ENCODE assay signal across 21 cellular contexts in the genomic region with DNA sequence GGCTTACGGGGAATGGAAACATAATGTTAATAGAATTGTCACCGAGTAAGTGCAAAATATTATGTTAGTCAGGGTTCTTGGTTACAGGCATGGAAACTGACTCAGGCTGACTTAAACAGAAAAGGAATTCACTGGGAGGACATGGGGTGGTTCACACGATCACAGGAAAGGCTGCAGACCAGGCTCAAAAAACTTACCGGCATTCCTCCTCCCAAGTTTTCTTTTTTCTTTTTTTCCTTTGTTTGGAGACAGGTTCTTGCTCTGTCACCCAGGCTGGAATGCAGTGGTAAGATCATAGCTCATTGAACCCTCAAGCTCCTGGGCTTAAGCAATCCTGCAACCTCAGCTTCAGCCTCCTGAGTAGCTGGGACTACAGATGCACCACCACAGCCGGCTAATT. TPM values are rescaled to one million over a fixed set of nuclear protein-coding genes. Genes with fewer than 3 reads are reported as not detected.
DNase-seq lines count a peak whose midpoint lies in the region; FAIRE-seq and TF ChIP-seq lines count a peak whose summit lies in the region.
"Had no signal": no experiment of that assay in that cellular context is flagged by ENCODE, and none has a peak within 500 bp of the region (broad histone marks: within the 10 kb centered on the region; RNA-seq: fewer than 3 reads in every experiment).

No MANE protein-coding gene starts in this region.

- no peaks in the 10 kb centered on the region for H3K9me3 Mint-ChIP-seq in astrocyte (ENCODE audit: unreplicated experiment)
- H3K9me3 Mint-ChIP-seq: naive thymus-derived CD4-positive, alpha-beta T cell had no signal

- H3K4me3 Mint-ChIP-seq in astrocyte (ENCODE audit: unreplicated experiment), result no peak overlapping the region
- H3K4me3 Mint-ChIP-seq: activated CD8-positive, alpha-beta memory T cell treated with anti-CD3 and anti-CD28 coated beads, Interleukin-2, amount 10 ng/mL, durations not matched to agents 7 days and 5 days; naive thymus-derived CD4-positive, alpha-beta T cell had no signal

- no peaks in the 10 kb centered on the region for H3K27me3 ChIP-seq in GM23248 (replicated peaks; ENCODE audit: insufficient read depth)
- H3K27me3 ChIP-seq in astrocyte (ENCODE audit: insufficient read depth, low read length), result no peaks in the 10 kb centered on the region
- H3K27me3 ChIP-seq in hepatocyte, result no peaks in the 10 kb centered on the region
- H3K27me3 ChIP-seq: ovary, suprapubic skin, vagina had no signal

- DNase-seq in AG04449 (ENCODE audit: low read depth, low spot score) (peak; percentile 23), GM23248 (peak; percentile 89), astrocyte (ENCODE audit: low read depth) (peak; percentile 67), hepatic stellate cell (ENCODE audit: low spot score) (peak; percentile 57), G401 (ENCODE audit: low spot score) (no peak), RWPE1 (ENCODE audit: low spot score) (no peak), hepatocyte (ENCODE audit: low spot score) (no peak)
- no peak for DNase-seq in activated CD4-positive, alpha-beta T cell treated with anti-CD3 and anti-CD28 coated beads, Interleukin-2, amount 50 U/mL, for 1 hour
- DNase-seq: activated CD4-positive, alpha-beta T cell treated with anti-CD3 and anti-CD28 coated beads for 4 hours; activated CD8-positive, alpha-beta memory T cell treated with anti-CD3 and anti-CD28 coated beads, Interleukin-2, amount 10 ng/mL, durations not matched to agents 7 days and 5 days; DMS 273 treated with DMSO at 0.1 percent for 48 hours; naive thymus-derived CD4-positive, alpha-beta T cell; NCI-H146; NCI-H2171 treated with DMSO at 0.1 percent for 48 hours; NCI-H748 treated with DMSO at 0.1 percent for 48 hours; ovary; Right ventricle myocardium superior had no signal

- 19 to 26% methylated on average over 5 of the region's 5 CpGs for WGBS in GM23248 (ENCODE audit: low coverage in 1 of 2, low lambda C conversion rate in 2 of 2, missing lambda C conversion rate in 2 of 2), 2 experiments
- 86% methylated on average over 5 of the region's 5 CpGs for WGBS in hepatocyte (ENCODE audit: low lambda C conversion rate, missing lambda C conversion rate)

- H3K79me2 ChIP-seq in GM23248 (ENCODE audit: insufficient read depth), result no peaks in the 10 kb centered on the region
- H3K79me2 ChIP-seq in astrocyte (ENCODE audit: insufficient read depth, low read length), result no peaks in the 10 kb centered on the region
- H3K79me2 ChIP-seq in hepatocyte, result no peaks in the 10 kb centered on the region

- in situ Hi-C loops in GM23248 (cut with MboI) (no loop called here), G401 (cut with HindIII; ENCODE audit: low sequenced_read_pairs) (no loop called here)

- no peak overlapping the region for H3K4me3 ChIP-seq in AG04449 (ENCODE audit: low read depth, low read length)
- peak overlapping the region; percentile 16; the same call in 1 of the 2 replicates for H3K4me3 ChIP-seq in GM23248
- peak overlapping the region; percentile 22 for H3K4me3 ChIP-seq in astrocyte (ENCODE audit: insufficient read depth, low read depth, low read length)
- H3K4me3 ChIP-seq in hepatocyte, result no peak overlapping the region
- H3K4me3 ChIP-seq: ovary, suprapubic skin, vagina had no signal

- H2AFZ ChIP-seq in GM23248, result peak overlapping the region; percentile 47
- peak overlapping the region; percentile 23 for H2AFZ ChIP-seq in astrocyte (ENCODE audit: low read depth, low read length)
- H2AFZ ChIP-seq in hepatocyte, result no peak overlapping the region

- POLR2A ChIA-PET in AG04449 (lab: Yijun Ruan, JAX), result no interaction called here
- POLR2A ChIA-PET in RWPE1 (lab: Yijun Ruan, JAX; ENCODE audit: low non-redundant PET), result no interaction called here

- TF ChIP-seq CTCF in AG04449 (IDR thresholded peaks at IDR 0.05; ENCODE audit: insufficient read depth, low read length, missing control alignments) (no peak), astrocyte (IDR thresholded peaks at IDR 0.05; ENCODE audit: insufficient read depth, low read depth, low read length) (no peak), RWPE1 (conservative IDR thresholded peaks at IDR 0.05; ENCODE audit: low read depth) (no peak), hepatocyte (IDR thresholded peaks at IDR 0.05; ENCODE audit: poor library complexity) (no peak)

- H3K27me3 Mint-ChIP-seq in astrocyte (ENCODE audit: low read depth, unreplicated experiment), result no peaks in the 10 kb centered on the region

- H3K9me3 ChIP-seq in GM23248 (ENCODE audit: low read depth), result no peaks in the 10 kb centered on the region
- no peaks in the 10 kb centered on the region for H3K9me3 ChIP-seq in astrocyte (ENCODE audit: insufficient read depth, low read depth, low read length)
- H3K9me3 ChIP-seq in hepatocyte (ENCODE audit: low read depth), result no peaks in the 10 kb centered on the region
- H3K9me3 ChIP-seq: ovary, suprapubic skin, vagina had no signal

- H3K9me2 ChIP-seq in GM23248 (ENCODE audit: insufficient read depth) (no peaks in the 10 kb centered on the region), hepatocyte (replicated peaks; ENCODE audit: insufficient read depth) (no peaks in the 10 kb centered on the region)

- H3K4me2 ChIP-seq in GM23248 (ENCODE audit: unreplicated experiment) (peak overlapping the region; percentile 38), astrocyte (ENCODE audit: low read length) (peak overlapping the region; percentile 60), hepatocyte (no peak overlapping the region)

- H3K27ac Mint-ChIP-seq in astrocyte (ENCODE audit: unreplicated experiment), result peak overlapping the region; percentile 72
- H3K27ac Mint-ChIP-seq: activated CD8-positive, alpha-beta memory T cell treated with anti-CD3 and anti-CD28 coated beads, Interleukin-2, amount 10 ng/mL, durations not matched to agents 7 days and 5 days; naive thymus-derived CD4-positive, alpha-beta T cell had no signal

- no peaks in the 10 kb centered on the region for H4K20me1 ChIP-seq in GM23248 (ENCODE audit: insufficient read depth)
- H4K20me1 ChIP-seq in astrocyte (ENCODE audit: insufficient read depth, low read length), result no peaks in the 10 kb centered on the region
- H4K20me1 ChIP-seq in hepatocyte (ENCODE audit: insufficient read depth, poor library complexity, severe bottlenecking), result no peaks in the 10 kb centered on the region

- H3K27ac ChIP-seq in GM23248 (peak overlapping the region; percentile 82), astrocyte (ENCODE audit: low read depth, low read length) (peak overlapping the region; percentile 50), RWPE1 (no peak overlapping the region), hepatocyte (no peak overlapping the region)
- H3K27ac ChIP-seq: epithelial cell of prostate, ovary, suprapubic skin, vagina had no signal

- no peak for FAIRE-seq in astrocyte (lab: Jason Lieb, UNC)
- FAIRE-seq: frontal cortex had no signal

- H3K4me1 ChIP-seq in GM23248 (ENCODE audit: insufficient read depth) (peaks cover 13% of the 10 kb centered on the region), astrocyte (ENCODE audit: insufficient read depth, low read length) (peaks cover 4% of the 10 kb centered on the region), hepatocyte (ENCODE audit: insufficient read depth) (peaks cover 7% of the 10 kb centered on the region)
- H3K4me1 ChIP-seq: suprapubic skin, vagina had no signal

- H3K36me3 ChIP-seq in GM23248 (ENCODE audit: low read depth) (no peaks in the 10 kb centered on the region), astrocyte (ENCODE audit: insufficient read depth, low read length) (no peaks in the 10 kb centered on the region), hepatocyte (replicated peaks; ENCODE audit: insufficient read depth, low read depth) (no peaks in the 10 kb centered on the region)
- H3K36me3 ChIP-seq: ovary, suprapubic skin, vagina had no signal

- peaks cover 9% of the 10 kb centered on the region for H3K4me1 Mint-ChIP-seq in astrocyte (ENCODE audit: low read depth, unreplicated experiment)

- H3K9ac ChIP-seq in GM23248 (peak overlapping the region; percentile 66), astrocyte (ENCODE audit: low read length) (peak overlapping the region; percentile 54)

- no peaks in the 10 kb centered on the region for H3K36me3 Mint-ChIP-seq in astrocyte (ENCODE audit: low read depth, unreplicated experiment)
- H3K36me3 Mint-ChIP-seq: activated CD8-positive, alpha-beta memory T cell treated with anti-CD3 and anti-CD28 coated beads, Interleukin-2, amount 10 ng/mL, durations not matched to agents 7 days and 5 days; naive thymus-derived CD4-positive, alpha-beta T cell had no signal

- CTCF ChIA-PET in AG04449 (lab: Yijun Ruan, JAX) (interaction anchor here (0.9 kb wide), 1 partner anchor 10 kb away, joined by 3 read pairs; no protein-coding TSS in a partner anchor), RWPE1 (lab: Yijun Ruan, JAX) (no interaction called here)

- H3F3A ChIP-seq in GM23248 (ENCODE audit: insufficient read depth), result peaks cover 13% of the 10 kb centered on the region; the same call in 1 of the 2 replicates

RNA-seq across cellular contexts. Expression of a gene that starts 11.9 kb away (rescaled TPM):
- 30.2 and 104 TPM in 2 replicates for total RNA-seq in GM23248 (2014; rRNA removed; shearing (Covaris generic))
- polyA plus RNA-seq in GM23248 (2016; fragmentation: Nextera tagmentation; extraction: Ambion mirVana) (175 and 178 TPM in 2 replicates), hepatocyte (121 and 131 TPM in 2 replicates)
- total RNA-seq in astrocyte (113 and 129 TPM in 2 replicates), hepatocyte (50.9 and 59.1 TPM in 2 replicates)
- 116 and 119 TPM in 2 replicates for total RNA-seq in G401 (2014; rRNA removed; shearing (Covaris generic))

RNA-seq across cellular contexts. Expression of a gene that starts 13.7 kb away (rescaled TPM):
- total RNA-seq in GM23248 (2014; rRNA removed; shearing (Covaris generic)), result 69.2 and 75.0 TPM in 2 replicates
- 87.2 and 91.5 TPM in 2 replicates for polyA plus RNA-seq in GM23248 (2016; fragmentation: Nextera tagmentation; extraction: Ambion mirVana)
- 65.6 and 73.8 TPM in 2 replicates for total RNA-seq in astrocyte
- total RNA-seq in G401 (2014; rRNA removed; shearing (Covaris generic)), result 159 and 173 TPM in 2 replicates
- total RNA-seq in hepatocyte, result 111 and 112 TPM in 2 replicates
- polyA plus RNA-seq in hepatocyte, result 63.3 and 74.9 TPM in 2 replicates

Comparison
In these comparisons a context has a peak if more than half of its experiments do, and no peak if none do; other contexts are left out.
1. DNase-seq: peak in AG04449 (single experiment), GM23248 (single experiment), astrocyte (single experiment) and hepatic stellate cell (single experiment); none in G401 (single experiment), RWPE1 (single experiment), activated CD4-positive, alpha-beta T cell treated with anti-CD3 and anti-CD28 coated beads, Interleukin-2, amount 50 U/mL, for 1 hour (single experiment) and hepatocyte (single experiment).
2. H3K4me3 ChIP-seq: peak in GM23248 (single experiment) and astrocyte (single experiment); none in AG04449 (single experiment) and hepatocyte (single experiment).
3. H3K27ac ChIP-seq: peak in GM23248 (single experiment) and astrocyte (single experiment); none in RWPE1 (single experiment) and hepatocyte (single experiment).